8 cellular contexts compared by ENCODE assay signal in genomic region chr18:50297621-50298442, GRCh38. TPM values are rescaled to one million over a fixed set of nuclear protein-coding genes. Genes with fewer than 3 reads are reported as not detected.
DNase-seq lines count a peak whose midpoint lies in the region; ATAC-seq lines count a peak whose summit lies in the region.

No MANE protein-coding gene starts in this region.

- DNase-seq in NCI-H1105 treated with DMSO at 0.1 percent for 48 hours (lab: John Stamatoyannopoulos, UW) (peak; percentile 72), dermis blood vessel endothelial cell (peak; percentile 71), left kidney (ENCODE audit: low read depth, low spot score) (peak; percentile 91), GOT3 (lab: John Stamatoyannopoulos, UW) (no peak)
- peak; percentile 31 for DNase-seq in activated CD4-positive, CD25-positive, alpha-beta regulatory T cell treated with anti-CD3 and anti-CD28 coated beads, Interleukin-2, amount 50 U/mL, for 16 hours (ENCODE audit: low read depth, low spot score)
- peak; percentile 73 for DNase-seq in stimulated activated CD4-positive, alpha-beta T cell treated with anti-CD3 and anti-CD28 coated beads, Interleukin-1b, Interleukin-23, amount 100 ng/mL, for 48 hours

- ATAC-seq in GM18499 (IDR thresholded peaks at IDR 0.05; ENCODE audit: insufficient read depth, unreplicated experiment) = peak; percentile 98
- ATAC-seq in HG02642 (IDR thresholded peaks at IDR 0.05; ENCODE audit: poor library complexity, unreplicated experiment) = peak; percentile 100

RNA-seq across cellular contexts. Expression of gene CXXC1, which starts 10.3 kb away (rescaled TPM):
- total RNA-seq in dermis blood vessel endothelial cell = 49.7 and 51.3 TPM in 2 replicates

RNA-seq across cellular contexts. Expression of gene MBD1, which starts 16.5 kb away (rescaled TPM):
- 68.7 and 74.9 TPM in 2 replicates for total RNA-seq in dermis blood vessel endothelial cell

RNA-seq across cellular contexts. Expression of gene CFAP53, which starts 31.5 kb away (rescaled TPM):
- total RNA-seq in dermis blood vessel endothelial cell = under 0.01 and 0.14 TPM in 2 replicates
